In the genomic region with DNA sequence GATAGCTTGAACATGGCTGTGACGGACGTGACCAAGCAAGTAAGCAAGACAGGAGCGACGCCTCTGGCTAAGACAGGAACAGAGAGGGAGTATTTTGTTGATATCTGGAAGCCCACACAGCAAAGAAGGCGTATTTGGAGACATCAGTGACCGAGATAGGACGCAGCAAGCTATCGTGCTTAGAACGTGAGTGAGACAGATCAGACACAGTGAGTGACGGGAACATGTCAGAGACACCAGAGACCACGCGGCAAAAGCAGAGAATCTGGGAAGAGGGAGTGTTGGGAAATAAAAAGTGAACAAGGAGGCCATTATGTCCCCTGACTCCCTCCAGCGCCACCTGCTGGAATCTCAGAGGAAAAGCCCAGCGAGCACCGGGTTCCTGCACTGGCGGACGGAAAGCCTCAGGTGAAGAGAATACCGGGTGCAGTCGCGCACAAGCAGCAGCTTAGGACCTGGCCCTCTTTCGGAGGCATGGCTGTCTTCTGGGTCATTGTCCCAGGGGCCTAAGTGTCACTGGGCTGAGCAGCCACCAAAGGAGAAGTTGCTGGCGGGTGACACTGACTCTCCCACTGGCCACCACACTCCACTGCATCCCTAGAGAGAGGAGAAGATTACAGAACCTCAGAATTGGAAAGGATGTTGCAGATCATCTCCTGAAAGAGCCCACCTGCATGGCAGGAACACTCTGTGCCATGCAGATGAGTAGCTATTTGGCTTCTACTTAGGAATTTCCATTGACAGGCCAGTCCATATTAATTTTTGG, we compare ENCODE assay signal across 8 cellular contexts.
DNase-seq lines count a peak whose midpoint lies in the region; ATAC-seq and TF ChIP-seq lines count a peak whose summit lies in the region.

No MANE protein-coding gene starts in this region.

- H3K27me3 Mint-ChIP-seq in activated CD8-positive, alpha-beta T cell treated with anti-CD3 and anti-CD28 coated beads for 36 hours = peaks cover 24% of the 10 kb centered on the region
- H3K27me3 Mint-ChIP-seq in natural killer cell (ENCODE audit: low read depth in 2 of 2) = peaks cover 39 to 70% of the 10 kb centered on the region in 2 donors

- H3K4me3 Mint-ChIP-seq in activated CD8-positive, alpha-beta T cell treated with anti-CD3 and anti-CD28 coated beads for 36 hours = peak overlapping the region; percentile 32
- no peak overlapping the region for H3K4me3 Mint-ChIP-seq in natural killer cell

- no peaks in the 10 kb centered on the region for H3K9me3 Mint-ChIP-seq in activated CD8-positive, alpha-beta T cell treated with anti-CD3 and anti-CD28 coated beads for 36 hours
- H3K9me3 Mint-ChIP-seq in natural killer cell = no peaks in the 10 kb centered on the region

- no peak overlapping the region for H3K27ac ChIP-seq in substantia nigra (ENCODE audit: low read depth, low read length, poor library complexity, severe bottlenecking)

- DNase-seq in HFF-Myc (ENCODE audit: extremely low read depth, low read depth) = no peak
- DNase-seq in NCI-H1694 (lab: John Stamatoyannopoulos, UW) = peak; percentile 28
- DNase-seq in activated CD8-positive, alpha-beta T cell treated with anti-CD3 and anti-CD28 coated beads for 36 hours = peak; percentile 71
- DNase-seq in epithelial cell of esophagus (ENCODE audit: low read depth) = peak; percentile 51
- DNase-seq in natural killer cell = peak; percentile 25
- DNase-seq in substantia nigra (lab: John Stamatoyannopoulos, UW) = peak in 32 of 49 donors; percentile 1 to 46 (median 18)
- no peak for DNase-seq in NCI-H510A (lab: John Stamatoyannopoulos, UW)

- TF ChIP-seq CTCF in GM12875 (IDR thresholded peaks at IDR 0.05; ENCODE audit: borderline replicate concordance, insufficient read depth, low read depth, low read length) = peak; percentile 84
- TF ChIP-seq CTCF in HFF-Myc (IDR thresholded peaks at IDR 0.05; ENCODE audit: low read depth, low read length, missing control alignments) = peak; percentile 67
- peak; percentile 77 for TF ChIP-seq CTCF in activated CD8-positive, alpha-beta T cell treated with anti-CD3 and anti-CD28 coated beads for 36 hours (IDR thresholded peaks at IDR 0.05)
- TF ChIP-seq CTCF in epithelial cell of esophagus (IDR thresholded peaks at IDR 0.05; ENCODE audit: insufficient read depth, low read depth, low read length, missing control alignments) = peak; percentile 76
- peak; percentile 69 for TF ChIP-seq CTCF in natural killer cell (IDR thresholded peaks at IDR 0.05)

- CTCF ChIA-PET in activated CD8-positive, alpha-beta T cell treated with anti-CD3 and anti-CD28 coated beads for 36 hours (lab: Charles Lee) = interaction anchor here (0.6 to 2.2 kb wide), 25 partner anchors 8 to 509 kb away, joined by 3 to 15 read pairs (median 4); no protein-coding TSS in a partner anchor

- POLR2A ChIA-PET in activated CD8-positive, alpha-beta T cell treated with anti-CD3 and anti-CD28 coated beads for 36 hours (lab: Charles Lee) = no interaction called here

- H3K27ac Mint-ChIP-seq in activated CD8-positive, alpha-beta T cell treated with anti-CD3 and anti-CD28 coated beads for 36 hours = no peak overlapping the region
- H3K27ac Mint-ChIP-seq in natural killer cell = no peak overlapping the region

- H3K4me1 Mint-ChIP-seq in activated CD8-positive, alpha-beta T cell treated with anti-CD3 and anti-CD28 coated beads for 36 hours (ENCODE audit: low read depth) = no peaks in the 10 kb centered on the region
- peaks cover 9% of the 10 kb centered on the region in 2 donors for H3K4me1 Mint-ChIP-seq in natural killer cell

- intact Hi-C loops in activated CD8-positive, alpha-beta T cell treated with anti-CD3 and anti-CD28 coated beads for 36 hours (cut with micrococcal nuclease) = no loop called here
- intact Hi-C loops in natural killer cell (cut with micrococcal nuclease) = no loop called here

- H3K36me3 Mint-ChIP-seq in activated CD8-positive, alpha-beta T cell treated with anti-CD3 and anti-CD28 coated beads for 36 hours (ENCODE audit: low read depth) = no peaks in the 10 kb centered on the region
- H3K36me3 Mint-ChIP-seq in natural killer cell = no peaks in the 10 kb centered on the region

- H3K4me3 ChIP-seq in GM12875 (ENCODE audit: low read depth, low read length) = no peak overlapping the region
- no peak overlapping the region for H3K4me3 ChIP-seq in HFF-Myc (replicated peaks; ENCODE audit: low read depth, low read length)
- H3K4me3 ChIP-seq in epithelial cell of esophagus (ENCODE audit: low read length) = no peak overlapping the region

- peak; percentile 92 for ATAC-seq in activated CD8-positive, alpha-beta T cell treated with anti-CD3 and anti-CD28 coated beads for 36 hours
- ATAC-seq in natural killer cell = peak; percentile 31 to 72 (median 61)

Comparison
In these comparisons a context has a peak if more than half of its experiments do, and no peak if none do; other contexts are left out.
1. DNase-seq: peak in NCI-H1694 (single experiment), activated CD8-positive, alpha-beta T cell treated with anti-CD3 and anti-CD28 coated beads for 36 hours (single experiment), epithelial cell of esophagus (single experiment), natural killer cell (single experiment) and substantia nigra (32 of 49); none in HFF-Myc (single experiment) and NCI-H510A (single experiment).
2. Peak in every context shown above with its lines, with median percentiles within 50 percentile points of each other: CTCF ChIP-seq.